12 cellular contexts compared by ENCODE assay signal in the genomic region with DNA sequence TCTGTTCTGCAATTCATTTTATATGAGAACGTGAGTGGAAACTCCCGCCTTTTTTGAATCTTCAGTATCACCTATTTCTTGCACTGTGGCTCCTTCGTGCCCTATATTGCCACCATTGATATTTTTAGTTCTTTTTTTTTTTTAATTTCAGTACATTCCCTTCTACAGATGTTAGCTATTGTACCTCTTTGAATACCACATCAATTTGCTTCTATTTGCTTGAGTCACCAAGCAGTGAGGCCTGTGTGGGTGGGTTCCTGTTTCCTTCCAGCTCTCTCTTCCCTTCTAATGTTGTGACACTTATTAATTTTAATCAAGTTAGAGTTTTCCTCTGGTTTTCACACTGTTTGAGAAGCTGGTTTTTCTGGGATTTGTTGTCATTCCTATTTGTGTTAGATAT. TPM values are rescaled to one million over a fixed set of nuclear protein-coding genes. Genes with fewer than 3 reads are reported as not detected.
DNase-seq lines count a peak whose midpoint lies in the region; ATAC-seq and TF ChIP-seq lines count a peak whose summit lies in the region.
"Had no signal": no experiment of that assay in that cellular context is flagged by ENCODE, and none has a peak within 500 bp of the region (broad histone marks: within the 10 kb centered on the region; RNA-seq: fewer than 3 reads in every experiment).

No MANE protein-coding gene starts in this region.

- H3K36me3 Mint-ChIP-seq in activated T-cell treated with anti-CD3 and anti-CD28 coated beads, Interleukin-2, amount 50 U/mL, for 4 hours (ENCODE audit: insufficient read depth): peaks cover 29% of the 10 kb centered on the region
- H3K36me3 Mint-ChIP-seq in activated naive CD8-positive, alpha-beta T cell: peaks cover 10% of the 10 kb centered on the region
- H3K36me3 Mint-ChIP-seq in natural killer cell: peaks cover 8% of the 10 kb centered on the region

- TF ChIP-seq CTCF in RWPE1 (conservative IDR thresholded peaks at IDR 0.05; ENCODE audit: low read depth) (no peak), natural killer cell (IDR thresholded peaks at IDR 0.05) (no peak)

- peak overlapping the region; percentile 77 for H3K27ac Mint-ChIP-seq in activated naive CD8-positive, alpha-beta T cell
- H3K27ac Mint-ChIP-seq in natural killer cell: no peak overlapping the region
- H3K27ac Mint-ChIP-seq: activated CD8-positive, alpha-beta memory T cell treated with anti-CD3 and anti-CD28 coated beads, Interleukin-2, amount 10 ng/mL, durations not matched to agents 7 days and 5 days; neural progenitor cell had no signal

- CTCF ChIA-PET in RWPE1 (lab: Yijun Ruan, JAX): interaction anchor here (3.5 kb wide), 1 partner anchor 17 kb away, joined by 12 read pairs; no protein-coding TSS in a partner anchor

- no peak overlapping the region for H3K27ac ChIP-seq in RWPE1
- H3K27ac ChIP-seq: neural progenitor cell had no signal

- H3K4me3 Mint-ChIP-seq in activated T-cell treated with anti-CD3 and anti-CD28 coated beads, Interleukin-2, amount 50 U/mL, for 4 hours: no peak overlapping the region
- peak overlapping the region; percentile 60 for H3K4me3 Mint-ChIP-seq in activated naive CD8-positive, alpha-beta T cell
- no peak overlapping the region for H3K4me3 Mint-ChIP-seq in natural killer cell
- H3K4me3 Mint-ChIP-seq: activated CD8-positive, alpha-beta memory T cell treated with anti-CD3 and anti-CD28 coated beads, Interleukin-2, amount 10 ng/mL, durations not matched to agents 7 days and 5 days; neural progenitor cell had no signal

- intact Hi-C loops in natural killer cell (cut with micrococcal nuclease): no loop called here

- DNase-seq in activated T-cell treated with anti-CD3 and anti-CD28 coated beads, Interleukin-2, amount 50 U/mL, for 4 hours: no peak
- DNase-seq in activated T-cell treated with anti-CD3 and anti-CD28 coated beads, Interleukin-2, amount 50 U/mL, for 1 hour: no peak
- peak; percentile 31 for DNase-seq in stimulated activated CD8-positive, alpha-beta memory T cell treated with anti-CD3 and anti-CD28 coated beads, Interleukin-4, amount 100 ng/mL, for 48 hours
- DNase-seq in NCI-H510A (lab: John Stamatoyannopoulos, UW): no peak
- no peak for DNase-seq in RWPE1 (ENCODE audit: low spot score)
- no peak for DNase-seq in natural killer cell
- DNase-seq: activated CD8-positive, alpha-beta memory T cell treated with anti-CD3 and anti-CD28 coated beads, Interleukin-2, amount 10 ng/mL, durations not matched to agents 7 days and 5 days; kidney glomerular epithelial cell; NCI-H1694 treated with DMSO at 0.1 percent for 48 hours had no signal

- ATAC-seq in activated T-cell treated with anti-CD3 and anti-CD28 coated beads, Interleukin-2, amount 50 U/mL, for 4 hours: peak; percentile 63 to 78
- ATAC-seq in GM21390 (IDR thresholded peaks at IDR 0.05; ENCODE audit: unreplicated experiment): peak; percentile 54
- no peak for ATAC-seq in natural killer cell
- ATAC-seq: activated CD8-positive, alpha-beta memory T cell treated with anti-CD3 and anti-CD28 coated beads, Interleukin-2, amount 10 ng/mL, durations not matched to agents 7 days and 5 days had no signal

- H3K27me3 Mint-ChIP-seq in activated T-cell treated with anti-CD3 and anti-CD28 coated beads, Interleukin-2, amount 50 U/mL, for 4 hours (ENCODE audit: low read depth): no peaks in the 10 kb centered on the region
- H3K27me3 Mint-ChIP-seq in activated naive CD8-positive, alpha-beta T cell: no peaks in the 10 kb centered on the region
- H3K27me3 Mint-ChIP-seq in natural killer cell (ENCODE audit: low read depth in 2 of 2): no peaks in the 10 kb centered on the region
- H3K27me3 Mint-ChIP-seq: activated CD8-positive, alpha-beta memory T cell treated with anti-CD3 and anti-CD28 coated beads, Interleukin-2, amount 10 ng/mL, durations not matched to agents 7 days and 5 days had no signal

- H3K4me1 Mint-ChIP-seq in activated T-cell treated with anti-CD3 and anti-CD28 coated beads, Interleukin-2, amount 50 U/mL, for 4 hours (ENCODE audit: low read depth): peaks cover 26% of the 10 kb centered on the region
- H3K4me1 Mint-ChIP-seq in activated naive CD8-positive, alpha-beta T cell (ENCODE audit: low read depth): peaks cover 35% of the 10 kb centered on the region
- H3K4me1 Mint-ChIP-seq in natural killer cell: peaks cover 5 to 10% of the 10 kb centered on the region in 2 donors

- POLR2A ChIA-PET in RWPE1 (lab: Yijun Ruan, JAX; ENCODE audit: low non-redundant PET): no interaction called here

- no peaks in the 10 kb centered on the region for H3K9me3 Mint-ChIP-seq in activated T-cell treated with anti-CD3 and anti-CD28 coated beads, Interleukin-2, amount 50 U/mL, for 4 hours
- no peaks in the 10 kb centered on the region for H3K9me3 Mint-ChIP-seq in activated naive CD8-positive, alpha-beta T cell (ENCODE audit: low read depth)
- H3K9me3 Mint-ChIP-seq in natural killer cell: no peaks in the 10 kb centered on the region
- H3K9me3 Mint-ChIP-seq: neural progenitor cell had no signal

RNA-seq across cellular contexts. Expression of gene HACD2, which starts 8.7 kb away (rescaled TPM):
- 10 to 100 TPM; 20.6 to 27.5 (median 26.8) TPM for total RNA-seq in activated T-cell treated with anti-CD3 and anti-CD28 coated beads, Interleukin-2, amount 50 U/mL, for 4 hours
- 10 to 100 TPM; 16.1 to 34.1 (median 24.6) TPM for total RNA-seq in natural killer cell

Comparison
In these comparisons a context has a peak if more than half of its experiments do, and no peak if none do; other contexts are left out.
1. ATAC-seq: peak in activated T-cell treated with anti-CD3 and anti-CD28 coated beads, Interleukin-2, amount 50 U/mL, for 4 hours (2 of 2) and GM21390 (single experiment); none in natural killer cell (0 of 3).